In the genomic region with DNA sequence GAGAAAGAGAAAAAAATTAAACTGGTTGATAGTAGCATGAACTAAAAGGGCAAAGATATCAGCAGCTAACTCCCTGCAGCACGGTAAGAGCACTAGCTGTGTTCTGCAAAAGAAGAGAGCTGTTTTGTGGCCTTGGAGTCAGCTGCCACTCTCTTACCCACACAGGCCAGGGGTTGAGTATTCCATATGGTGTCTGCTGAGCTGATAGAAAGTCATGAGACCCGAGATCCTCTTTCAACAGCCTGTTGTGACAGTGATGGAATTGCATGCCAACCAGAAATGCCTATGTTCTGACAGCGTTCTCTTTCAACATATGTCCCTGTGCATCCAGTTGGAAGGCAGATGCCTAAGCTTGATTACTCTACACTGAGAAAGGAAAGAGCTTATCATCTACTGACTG, we compare ENCODE assay signal across 13 cellular contexts. TPM values are rescaled to one million over a fixed set of nuclear protein-coding genes. Genes with fewer than 3 reads are reported as not detected.
DNase-seq lines count a peak whose midpoint lies in the region; ATAC-seq and TF ChIP-seq lines count a peak whose summit lies in the region.
"Had no signal": no experiment of that assay in that cellular context is flagged by ENCODE, and none has a peak within 500 bp of the region (broad histone marks: within the 10 kb centered on the region; RNA-seq: fewer than 3 reads in every experiment).

No MANE protein-coding gene starts in this region.

- TF ChIP-seq CTCF in BE2C (IDR thresholded peaks at IDR 0.05; ENCODE audit: low read depth, low read length) = no peak
- TF ChIP-seq CTCF in chondrocyte (IDR thresholded peaks at IDR 0.05) = no peak

- in situ Hi-C loops in KBM-7 (cut with MboI; ENCODE audit: low pct_unique_long_range_greater_than_20kb, low sequenced_read_pairs) = no loop called here

- no peak for ATAC-seq in HG02938 (IDR thresholded peaks at IDR 0.05; ENCODE audit: unreplicated experiment)

- no peaks in the 10 kb centered on the region for H3K36me3 ChIP-seq in BE2C
- H3K36me3 ChIP-seq: thoracic aorta had no signal

- no peaks in the 10 kb centered on the region for H3K9me3 ChIP-seq in BE2C
- H3K9me3 ChIP-seq: thoracic aorta had no signal

- H3K36me3 Mint-ChIP-seq in chondrocyte (ENCODE audit: low read depth) = peaks cover under 1% of the 10 kb centered on the region

- no peaks in the 10 kb centered on the region for H3K27me3 ChIP-seq in BE2C

- no peak overlapping the region for H3K4me3 Mint-ChIP-seq in chondrocyte (ENCODE audit: unreplicated experiment)
- H3K4me3 Mint-ChIP-seq: CD4-positive, alpha-beta T cell had no signal

- peak overlapping the region; percentile 83 for H3K27ac Mint-ChIP-seq in chondrocyte (ENCODE audit: unreplicated experiment)
- H3K27ac Mint-ChIP-seq: CD4-positive, alpha-beta T cell had no signal

- H3K4me1 Mint-ChIP-seq in chondrocyte (ENCODE audit: low read depth) = peaks cover 50% of the 10 kb centered on the region

- H3K4me3 ChIP-seq in BE2C (ENCODE audit: low read depth, low read length) = no peak overlapping the region
- H3K4me3 ChIP-seq: thoracic aorta had no signal

- peaks cover 5% of the 10 kb centered on the region; the same call in 1 of the 2 replicates for H3K4me1 ChIP-seq in BE2C

- DNase-seq in BE2C = peak; percentile 22
- DNase-seq in NCI-H2171 treated with DMSO at 0.1 percent for 48 hours (lab: John Stamatoyannopoulos, UW) = peak; percentile 97
- DNase-seq in chondrocyte (ENCODE audit: low spot score) = no peak
- peak; percentile 18 for DNase-seq in left kidney (ENCODE audit: low read depth, low spot score)
- DNase-seq in activated T-cell treated with anti-CD3 and anti-CD28 coated beads, Interleukin-2, amount 50 U/mL, for 1 hour = no peak
- DNase-seq in activated effector memory CD4-positive, alpha-beta T cell treated with Interleukin-2 at 50 U/mL for 16 hours = no peak
- no peak for DNase-seq in KBM-7
- DNase-seq: activated T-cell treated with anti-CD3 and anti-CD28 coated beads, Interleukin-2, amount 50 U/mL, for 48 hours; CD4-positive, alpha-beta T cell; NCI-H2081 treated with DMSO at 0.1 percent for 48 hours; T-helper 2 cell had no signal

- H3K27me3 Mint-ChIP-seq in chondrocyte (ENCODE audit: low read depth) = no peaks in the 10 kb centered on the region

- no peaks in the 10 kb centered on the region for H3K9me3 Mint-ChIP-seq in chondrocyte (ENCODE audit: low read depth)
- H3K9me3 Mint-ChIP-seq: CD4-positive, alpha-beta T cell had no signal

RNA-seq across cellular contexts. Expression of gene TMTC1, which starts 39.9 kb away (rescaled TPM):
- 9.3 TPM for polyA plus RNA-seq in BE2C (2012; ENCODE audit: insufficient read depth, insufficient read length, low read depth)
- 24.0 to 49.1 TPM (median 25.2 TPM) in 3 replicates for total RNA-seq in chondrocyte
- total RNA-seq: CD4-positive, alpha-beta T cell had no signal

Comparison
In these comparisons a context has a peak if more than half of its experiments do, and no peak if none do; other contexts are left out.
1. DNase-seq: peak in BE2C (single experiment), NCI-H2171 treated with DMSO at 0.1 percent for 48 hours (single experiment) and left kidney (single experiment); none in chondrocyte (single experiment), activated T-cell treated with anti-CD3 and anti-CD28 coated beads, Interleukin-2, amount 50 U/mL, for 1 hour (single experiment), activated effector memory CD4-positive, alpha-beta T cell treated with Interleukin-2 at 50 U/mL for 16 hours (single experiment) and KBM-7 (single experiment).